Comparison of ENCODE assay signal across 11 cellular contexts in the genomic region with DNA sequence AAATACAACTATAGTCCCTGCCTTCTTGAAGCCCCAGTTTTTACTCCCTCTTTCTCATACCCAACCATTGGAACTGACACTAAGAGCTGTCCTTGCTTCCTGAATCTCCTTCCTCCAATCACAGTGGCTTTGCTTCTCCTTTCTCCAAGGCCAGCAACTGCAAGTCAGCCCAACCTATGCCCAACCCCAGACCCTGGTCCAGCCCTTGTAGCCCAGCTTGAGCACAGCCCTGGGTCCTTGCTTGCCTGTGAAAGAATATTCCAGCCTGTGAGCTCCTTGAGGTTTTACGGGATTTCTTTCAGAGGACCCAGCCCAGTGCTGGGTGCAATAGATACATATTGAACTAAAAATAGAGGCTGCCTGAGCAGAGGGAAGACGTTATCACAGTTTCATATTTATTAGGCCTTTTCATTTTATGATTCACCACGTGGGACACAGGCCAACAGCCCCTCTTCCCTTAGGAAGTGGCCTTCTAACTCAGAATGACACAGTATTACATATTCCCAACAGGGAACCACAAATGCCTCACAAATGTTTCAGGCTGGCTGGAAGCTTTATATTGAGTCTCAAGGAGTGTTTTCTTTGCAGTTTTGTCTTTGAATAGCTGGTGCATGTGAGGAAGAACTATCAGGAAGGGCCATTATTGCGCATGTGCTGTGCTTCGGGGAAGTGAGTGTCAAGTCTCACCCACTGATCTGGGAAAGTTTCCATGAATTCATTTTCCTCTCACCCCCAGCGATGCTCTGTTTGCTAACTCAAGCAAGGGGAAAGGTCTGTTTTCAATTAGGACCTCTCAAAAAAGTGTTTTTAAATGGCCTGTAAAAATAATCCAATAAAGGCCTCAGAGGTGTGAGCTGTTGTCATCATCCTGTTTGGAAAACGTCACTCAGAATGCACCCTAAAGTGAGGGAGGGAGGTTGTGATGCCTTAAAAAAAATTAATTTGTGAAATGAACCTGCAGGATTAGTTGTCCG.
DNase-seq lines count a peak whose midpoint lies in the region; ATAC-seq and TF ChIP-seq lines count a peak whose summit lies in the region.
"Had no signal": no experiment of that assay in that cellular context is flagged by ENCODE, and none has a peak within 500 bp of the region (broad histone marks: within the 10 kb centered on the region; RNA-seq: fewer than 3 reads in every experiment).

No MANE protein-coding gene starts in this region.

- no peaks in the 10 kb centered on the region for H3K36me3 Mint-ChIP-seq in T-cell

- no peak overlapping the region for H3K27ac Mint-ChIP-seq in T-cell

- peak overlapping the region; percentile 40 for H3K27ac ChIP-seq in HEK293 (ENCODE audit: extremely low read depth, low read depth, low read length)

- intact Hi-C loops in left ventricle myocardium superior (cut with micrococcal nuclease), result no loop called here

- H3K27me3 Mint-ChIP-seq in T-cell, result peaks cover 0 to 10% of the 10 kb centered on the region in 2 donors

- no peak overlapping the region for H3K4me3 ChIP-seq in HEK293 (ENCODE audit: low read depth, low read length)
- no peak overlapping the region for H3K4me3 ChIP-seq in astrocyte of the spinal cord (ENCODE audit: low read depth, low read length)

- H3K4me1 Mint-ChIP-seq in T-cell, result no peaks in the 10 kb centered on the region

- in situ Hi-C loops in astrocyte of the spinal cord (cut with HindIII; ENCODE audit: low sequenced_read_pairs), result no loop called here

- H3K36me3 ChIP-seq in HEK293 (ENCODE audit: control insufficient read depth in 2 of 2, insufficient read depth in 1 of 2, low read length in 2 of 2), result no peaks in the 10 kb centered on the region

- H3K4me1 ChIP-seq in HEK293 (ENCODE audit: control insufficient read depth, insufficient read depth, low read length), result peaks cover 16% of the 10 kb centered on the region

- ATAC-seq in left ventricle myocardium superior (peak; percentile 70), T-cell (replicated peaks in 1 of 4) (no peak)
- ATAC-seq: Panc1 had no signal

- CTCF ChIA-PET in HEK293 (lab: Yijun Ruan, JAX) (interaction anchor here (1.9 kb wide), 1 partner anchor 11 kb away, joined by 10 read pairs; no protein-coding TSS in a partner anchor), T-cell (lab: Charles Lee) (interaction anchor here in 1 of 2 donors (1.3 kb wide), 1 partner anchor 11 kb away, joined by 3 read pairs; no protein-coding TSS in a partner anchor)

- no peak for TF ChIP-seq CTCF in HEK293 (tag by site-specific recombination; IDR thresholded peaks at IDR 0.05)
- TF ChIP-seq CTCF in astrocyte of the spinal cord (IDR thresholded peaks at IDR 0.05; ENCODE audit: low read depth, low read length), result no peak

- H3K9me3 ChIP-seq in HEK293 (ENCODE audit: control insufficient read depth, insufficient read depth, low read depth, low read length), result no peaks in the 10 kb centered on the region

- H3K4me3 Mint-ChIP-seq in T-cell, result no peak overlapping the region

- H3K9me3 Mint-ChIP-seq in T-cell, result no peaks in the 10 kb centered on the region

- POLR2A ChIA-PET in HEK293 (lab: Yijun Ruan, JAX), result interaction anchor here (1.3 kb wide), 1 partner anchor 60 kb away, joined by 3 read pairs; no protein-coding TSS in a partner anchor
- POLR2A ChIA-PET in T-cell (lab: Charles Lee), result no interaction called here

- DNase-seq in astrocyte of the spinal cord (ENCODE audit: low read depth, low spot score) (peak; percentile 94), left ventricle myocardium superior (peak; percentile 71), smooth muscle cell of the brain vasculature (ENCODE audit: low read depth, low spot score) (peak; percentile 82), T-helper 2 cell (no peak), NCI-H2107 treated with DMSO at 0.1 percent for 48 hours (lab: John Stamatoyannopoulos, UW; ENCODE audit: unreplicated experiment) (no peak), T-cell (no peak), UCSD-AML1 (lab: John Stamatoyannopoulos, UW; ENCODE audit: unreplicated experiment) (no peak)
- DNase-seq: GDM1; stimulated activated CD4-positive, alpha-beta T cell treated with anti-CD3 and anti-CD28 coated beads, Interleukin-4, amount 100 ng/mL, for 1 hour had no signal

TF ChIP-seq in HEK293, 187 proteins besides CTCF, POLR2A, EP300 and RAD21 (continues in another document):
- TF ChIP-seq, protein P1, sequence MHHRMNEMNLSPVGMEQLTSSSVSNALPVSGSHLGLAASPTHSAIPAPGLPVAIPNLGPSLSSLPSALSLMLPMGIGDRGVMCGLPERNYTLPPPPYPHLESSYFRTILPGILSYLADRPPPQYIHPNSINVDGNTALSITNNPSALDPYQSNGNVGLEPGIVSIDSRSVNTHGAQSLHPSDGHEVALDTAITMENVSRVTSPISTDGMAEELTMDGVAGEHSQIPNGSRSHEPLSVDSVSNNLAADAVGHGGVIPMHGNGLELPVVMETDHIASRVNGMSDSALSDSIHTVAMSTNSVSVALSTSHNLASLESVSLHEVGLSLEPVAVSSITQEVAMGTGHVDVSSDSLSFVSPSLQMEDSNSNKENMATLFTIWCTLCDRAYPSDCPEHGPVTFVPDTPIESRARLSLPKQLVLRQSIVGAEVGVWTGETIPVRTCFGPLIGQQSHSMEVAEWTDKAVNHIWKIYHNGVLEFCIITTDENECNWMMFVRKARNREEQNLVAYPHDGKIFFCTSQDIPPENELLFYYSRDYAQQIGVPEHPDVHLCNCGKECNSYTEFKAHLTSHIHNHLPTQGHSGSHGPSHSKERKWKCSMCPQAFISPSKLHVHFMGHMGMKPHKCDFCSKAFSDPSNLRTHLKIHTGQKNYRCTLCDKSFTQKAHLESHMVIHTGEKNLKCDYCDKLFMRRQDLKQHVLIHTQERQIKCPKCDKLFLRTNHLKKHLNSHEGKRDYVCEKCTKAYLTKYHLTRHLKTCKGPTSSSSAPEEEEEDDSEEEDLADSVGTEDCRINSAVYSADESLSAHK (tag by site-specific recombination; IDR thresholded peaks at IDR 0.05), result peak; percentile 99
- TF ChIP-seq ZSCAN30 (tag by site-specific recombination; IDR thresholded peaks at IDR 0.05) (0 out of 2 replicates have a peak, but pooled peaks have one; percentile 6), GLIS1 (tag by site-specific recombination; IDR thresholded peaks at IDR 0.05) (peak; percentile 95), PRDM10 (tag by site-specific recombination; IDR thresholded peaks at IDR 0.05) (peak; percentile 57), ZNF423 (tag by site-specific recombination; IDR thresholded peaks at IDR 0.05) (no peak), ZBTB7A (tag by site-specific recombination; IDR thresholded peaks at IDR 0.05; ENCODE audit: low read depth) (no peak), ZNF391 (tag by site-specific recombination; IDR thresholded peaks at IDR 0.05; ENCODE audit: borderline replicate concordance, low read depth) (no peak), ZNF624 (tag by site-specific recombination; IDR thresholded peaks at IDR 0.05) (no peak), ZNF701 (tag by site-specific recombination; IDR thresholded peaks at IDR 0.05) (no peak), ZNF513 (tag by site-specific recombination; IDR thresholded peaks at IDR 0.05) (peak; percentile 15; the same call in 1 of the 2 replicates), KLF10 (tag by site-specific recombination; IDR thresholded peaks at IDR 0.05) (peak; percentile 64; the same call in 1 of the 2 replicates), ZNF174 (tag by site-specific recombination; IDR thresholded peaks at IDR 0.05) (no peak)

Comparison
In these comparisons a context has a peak if more than half of its experiments do, and no peak if none do; other contexts are left out.
1. DNase-seq: peak in astrocyte of the spinal cord (single experiment), left ventricle myocardium superior (single experiment) and smooth muscle cell of the brain vasculature (single experiment); none in T-helper 2 cell (0 of 5), NCI-H2107 treated with DMSO at 0.1 percent for 48 hours (single experiment), T-cell (0 of 34) and UCSD-AML1 (single experiment).